ENCODE assay signal across 1 cellular context in the genomic region with DNA sequence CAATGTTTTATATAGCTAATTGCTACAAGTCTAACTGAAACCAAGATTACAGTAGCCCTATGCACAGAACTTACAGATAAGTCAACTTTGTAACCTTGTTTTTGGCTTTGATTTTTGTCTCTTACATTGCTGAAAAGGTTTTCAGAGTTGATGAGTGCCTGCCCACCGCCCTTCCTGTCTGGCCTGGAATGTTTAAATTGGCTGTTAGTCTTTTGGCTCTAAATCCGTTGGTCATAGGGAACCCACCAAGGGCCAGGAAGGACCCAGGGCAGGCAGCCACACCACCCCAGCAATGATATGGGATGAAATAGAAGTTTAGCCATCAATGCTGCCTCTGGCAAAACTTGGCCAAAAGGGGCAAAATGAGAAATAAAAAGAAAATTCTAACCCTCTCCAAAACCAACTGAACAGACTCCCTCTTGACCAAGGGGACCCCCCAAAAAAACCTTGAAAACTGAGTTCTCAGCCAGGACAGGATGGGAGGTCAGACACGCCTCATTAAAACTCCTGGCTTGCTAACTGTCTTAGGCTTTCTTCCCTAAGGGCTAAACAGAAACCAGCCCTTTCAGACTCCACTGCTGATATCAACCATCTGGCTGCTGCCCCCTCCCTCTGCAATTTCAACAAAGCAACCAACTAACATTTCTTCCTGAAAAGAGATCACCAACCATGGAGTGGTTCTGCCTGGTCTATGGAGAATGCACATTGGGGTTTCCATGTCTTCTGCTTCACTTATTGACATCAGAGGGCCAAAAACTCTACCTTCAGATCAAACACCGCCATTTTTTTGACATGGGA.
TF ChIP-seq lines count a peak whose summit lies in the region.

No MANE protein-coding gene starts in this region.

TF ChIP-seq in H1, 55 proteins besides CTCF, POLR2A, EP300 and RAD21:
- TF ChIP-seq, protein P1, sequence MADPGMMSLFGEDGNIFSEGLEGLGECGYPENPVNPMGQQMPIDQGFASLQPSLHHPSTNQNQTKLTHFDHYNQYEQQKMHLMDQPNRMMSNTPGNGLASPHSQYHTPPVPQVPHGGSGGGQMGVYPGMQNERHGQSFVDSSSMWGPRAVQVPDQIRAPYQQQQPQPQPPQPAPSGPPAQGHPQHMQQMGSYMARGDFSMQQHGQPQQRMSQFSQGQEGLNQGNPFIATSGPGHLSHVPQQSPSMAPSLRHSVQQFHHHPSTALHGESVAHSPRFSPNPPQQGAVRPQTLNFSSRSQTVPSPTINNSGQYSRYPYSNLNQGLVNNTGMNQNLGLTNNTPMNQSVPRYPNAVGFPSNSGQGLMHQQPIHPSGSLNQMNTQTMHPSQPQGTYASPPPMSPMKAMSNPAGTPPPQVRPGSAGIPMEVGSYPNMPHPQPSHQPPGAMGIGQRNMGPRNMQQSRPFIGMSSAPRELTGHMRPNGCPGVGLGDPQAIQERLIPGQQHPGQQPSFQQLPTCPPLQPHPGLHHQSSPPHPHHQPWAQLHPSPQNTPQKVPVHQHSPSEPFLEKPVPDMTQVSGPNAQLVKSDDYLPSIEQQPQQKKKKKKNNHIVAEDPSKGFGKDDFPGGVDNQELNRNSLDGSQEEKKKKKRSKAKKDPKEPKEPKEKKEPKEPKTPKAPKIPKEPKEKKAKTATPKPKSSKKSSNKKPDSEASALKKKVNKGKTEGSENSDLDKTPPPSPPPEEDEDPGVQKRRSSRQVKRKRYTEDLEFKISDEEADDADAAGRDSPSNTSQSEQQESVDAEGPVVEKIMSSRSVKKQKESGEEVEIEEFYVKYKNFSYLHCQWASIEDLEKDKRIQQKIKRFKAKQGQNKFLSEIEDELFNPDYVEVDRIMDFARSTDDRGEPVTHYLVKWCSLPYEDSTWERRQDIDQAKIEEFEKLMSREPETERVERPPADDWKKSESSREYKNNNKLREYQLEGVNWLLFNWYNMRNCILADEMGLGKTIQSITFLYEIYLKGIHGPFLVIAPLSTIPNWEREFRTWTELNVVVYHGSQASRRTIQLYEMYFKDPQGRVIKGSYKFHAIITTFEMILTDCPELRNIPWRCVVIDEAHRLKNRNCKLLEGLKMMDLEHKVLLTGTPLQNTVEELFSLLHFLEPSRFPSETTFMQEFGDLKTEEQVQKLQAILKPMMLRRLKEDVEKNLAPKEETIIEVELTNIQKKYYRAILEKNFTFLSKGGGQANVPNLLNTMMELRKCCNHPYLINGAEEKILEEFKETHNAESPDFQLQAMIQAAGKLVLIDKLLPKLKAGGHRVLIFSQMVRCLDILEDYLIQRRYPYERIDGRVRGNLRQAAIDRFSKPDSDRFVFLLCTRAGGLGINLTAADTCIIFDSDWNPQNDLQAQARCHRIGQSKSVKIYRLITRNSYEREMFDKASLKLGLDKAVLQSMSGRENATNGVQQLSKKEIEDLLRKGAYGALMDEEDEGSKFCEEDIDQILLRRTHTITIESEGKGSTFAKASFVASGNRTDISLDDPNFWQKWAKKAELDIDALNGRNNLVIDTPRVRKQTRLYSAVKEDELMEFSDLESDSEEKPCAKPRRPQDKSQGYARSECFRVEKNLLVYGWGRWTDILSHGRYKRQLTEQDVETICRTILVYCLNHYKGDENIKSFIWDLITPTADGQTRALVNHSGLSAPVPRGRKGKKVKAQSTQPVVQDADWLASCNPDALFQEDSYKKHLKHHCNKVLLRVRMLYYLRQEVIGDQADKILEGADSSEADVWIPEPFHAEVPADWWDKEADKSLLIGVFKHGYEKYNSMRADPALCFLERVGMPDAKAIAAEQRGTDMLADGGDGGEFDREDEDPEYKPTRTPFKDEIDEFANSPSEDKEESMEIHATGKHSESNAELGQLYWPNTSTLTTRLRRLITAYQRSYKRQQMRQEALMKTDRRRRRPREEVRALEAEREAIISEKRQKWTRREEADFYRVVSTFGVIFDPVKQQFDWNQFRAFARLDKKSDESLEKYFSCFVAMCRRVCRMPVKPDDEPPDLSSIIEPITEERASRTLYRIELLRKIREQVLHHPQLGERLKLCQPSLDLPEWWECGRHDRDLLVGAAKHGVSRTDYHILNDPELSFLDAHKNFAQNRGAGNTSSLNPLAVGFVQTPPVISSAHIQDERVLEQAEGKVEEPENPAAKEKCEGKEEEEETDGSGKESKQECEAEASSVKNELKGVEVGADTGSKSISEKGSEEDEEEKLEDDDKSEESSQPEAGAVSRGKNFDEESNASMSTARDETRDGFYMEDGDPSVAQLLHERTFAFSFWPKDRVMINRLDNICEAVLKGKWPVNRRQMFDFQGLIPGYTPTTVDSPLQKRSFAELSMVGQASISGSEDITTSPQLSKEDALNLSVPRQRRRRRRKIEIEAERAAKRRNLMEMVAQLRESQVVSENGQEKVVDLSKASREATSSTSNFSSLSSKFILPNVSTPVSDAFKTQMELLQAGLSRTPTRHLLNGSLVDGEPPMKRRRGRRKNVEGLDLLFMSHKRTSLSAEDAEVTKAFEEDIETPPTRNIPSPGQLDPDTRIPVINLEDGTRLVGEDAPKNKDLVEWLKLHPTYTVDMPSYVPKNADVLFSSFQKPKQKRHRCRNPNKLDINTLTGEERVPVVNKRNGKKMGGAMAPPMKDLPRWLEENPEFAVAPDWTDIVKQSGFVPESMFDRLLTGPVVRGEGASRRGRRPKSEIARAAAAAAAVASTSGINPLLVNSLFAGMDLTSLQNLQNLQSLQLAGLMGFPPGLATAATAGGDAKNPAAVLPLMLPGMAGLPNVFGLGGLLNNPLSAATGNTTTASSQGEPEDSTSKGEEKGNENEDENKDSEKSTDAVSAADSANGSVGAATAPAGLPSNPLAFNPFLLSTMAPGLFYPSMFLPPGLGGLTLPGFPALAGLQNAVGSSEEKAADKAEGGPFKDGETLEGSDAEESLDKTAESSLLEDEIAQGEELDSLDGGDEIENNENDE (IDR thresholded peaks at IDR 0.05; ENCODE audit: insufficient replicate concordance, low read length) = no peak
- TF ChIP-seq PHF8 (conservative IDR thresholded peaks at IDR 0.05; ENCODE audit: low read depth, low read length) = no peak
- no peak for TF ChIP-seq JUND (IDR thresholded peaks at IDR 0.05; ENCODE audit: low read length)
- no peak for TF ChIP-seq JUN (IDR thresholded peaks at IDR 0.05; ENCODE audit: low read depth, low read length)
- TF ChIP-seq POLR2AphosphoS5 (IDR thresholded peaks at IDR 0.05; ENCODE audit: low read depth, low read length) = no peak
- TF ChIP-seq HDAC2 (IDR thresholded peaks at IDR 0.05; ENCODE audit: borderline replicate concordance in 1 of 2, low read depth in 2 of 2, low read length in 2 of 2) = no peak
- TF ChIP-seq TAF7 (optimal IDR thresholded peaks at IDR 0.05; ENCODE audit: borderline replicate concordance, low read depth, low read length) = no peak
- TF ChIP-seq SIN3A (conservative IDR thresholded peaks at IDR 0.05 in 1 of 2, IDR thresholded peaks at IDR 0.05 in 1 of 2; ENCODE audit: low read depth in 1 of 2, low read length in 2 of 2) = no peak
- no peak for TF ChIP-seq CEBPB (IDR thresholded peaks at IDR 0.05; ENCODE audit: low read depth, low read length)
- no peak for TF ChIP-seq SP2 (IDR thresholded peaks at IDR 0.05; ENCODE audit: low read length)
- no peak for TF ChIP-seq KDM1A (IDR thresholded peaks at IDR 0.05; ENCODE audit: borderline replicate concordance, low read length)
- TF ChIP-seq, protein P2, sequence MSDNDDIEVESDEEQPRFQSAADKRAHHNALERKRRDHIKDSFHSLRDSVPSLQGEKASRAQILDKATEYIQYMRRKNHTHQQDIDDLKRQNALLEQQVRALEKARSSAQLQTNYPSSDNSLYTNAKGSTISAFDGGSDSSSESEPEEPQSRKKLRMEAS (IDR thresholded peaks at IDR 0.05) = no peak
- no peak for TF ChIP-seq NANOG (IDR thresholded peaks at IDR 0.05; ENCODE audit: insufficient read depth, low read depth, low read length, poor library complexity, severe bottlenecking)
